Comparison of ENCODE assay signal across 2 cellular contexts in genomic region chr17:44241104-44241503, GRCh38.
TF ChIP-seq lines count a peak whose summit lies in the region.

No MANE protein-coding gene starts in this region.

TF ChIP-seq in GM12878, 131 proteins besides CTCF, POLR2A, EP300 and RAD21:
- TF ChIP-seq EED (IDR thresholded peaks at IDR 0.05; ENCODE audit: low read depth): no peak
- peak; percentile 23; the same call in 1 of the 2 replicates for TF ChIP-seq RAD51 (IDR thresholded peaks at IDR 0.05)
- TF ChIP-seq YBX1 (IDR thresholded peaks at IDR 0.05): no peak

TF ChIP-seq in GM12891, 5 proteins besides CTCF, POLR2A, EP300 and RAD21:
- TF ChIP-seq POU2F2 (IDR thresholded peaks at IDR 0.05; ENCODE audit: low read depth, low read length) (no peak), SPI1 (IDR thresholded peaks at IDR 0.05; ENCODE audit: low read depth, low read length) (no peak), TAF1 (IDR thresholded peaks at IDR 0.05; ENCODE audit: low read depth, low read length) (no peak), POLR2AphosphoS5 (IDR thresholded peaks at IDR 0.05; ENCODE audit: low read depth, low read length) (no peak), PAX5 (IDR thresholded peaks at IDR 0.05; ENCODE audit: insufficient read depth, low read length, severe bottlenecking) (no peak)
